In genomic region chr11:78082146-78082545, GRCh38 we compare ENCODE assay signal across 1 cellular context.
A peak's percentile ranks its signal among the peaks of the same experiment; 100 is the strongest.
TF ChIP-seq lines count a peak whose summit lies in the region.

No MANE protein-coding gene starts in this region.

TF ChIP-seq in K562, 482 proteins besides CTCF, POLR2A, EP300 and RAD21:
- TF ChIP-seq THRAP3 (IDR thresholded peaks at IDR 0.05; ENCODE audit: borderline replicate concordance) (0 out of 2 replicates have a peak, but pooled peaks have one; percentile 10), HDGF (IDR thresholded peaks at IDR 0.05) (peak; percentile 75; the same call in 1 of the 2 replicates), ELF4 (CRISPR knock-in tag; IDR thresholded peaks at IDR 0.05) (0 out of 2 replicates have a peak, but pooled peaks have one; percentile 49), ZNF740 (CRISPR knock-in tag; IDR thresholded peaks at IDR 0.05) (no peak), ZNF740 (tag; IDR thresholded peaks at IDR 0.05) (peak in 1 of 2 experiments; percentile 25; a peak in 1 of 4 replicates), GTF2F1 (IDR thresholded peaks at IDR 0.05; ENCODE audit: low read depth, low read length) (no peak), LARP7 (IDR thresholded peaks at IDR 0.05) (peak; percentile 67; the same call in 1 of the 2 replicates), FOXK2 (conservative IDR thresholded peaks at IDR 0.05 in 1 of 2, IDR thresholded peaks at IDR 0.05 in 1 of 2; ENCODE audit: low read depth in 2 of 2) (0 out of 4 replicates have a peak, but pooled peaks of 1 of the 2 experiments have one; percentile 13), HDAC1 (IDR thresholded peaks at IDR 0.05) (0 out of 4 replicates have a peak, but pooled peaks of 1 of the 2 experiments have one; percentile 13), TAF15 (IDR thresholded peaks at IDR 0.05; ENCODE audit: low read depth, low read length) (no peak), ESRRA (IDR thresholded peaks at IDR 0.05; ENCODE audit: borderline replicate concordance, low read depth) (no peak)
